Comparison of ENCODE assay signal across 8 cellular contexts in the genomic region with DNA sequence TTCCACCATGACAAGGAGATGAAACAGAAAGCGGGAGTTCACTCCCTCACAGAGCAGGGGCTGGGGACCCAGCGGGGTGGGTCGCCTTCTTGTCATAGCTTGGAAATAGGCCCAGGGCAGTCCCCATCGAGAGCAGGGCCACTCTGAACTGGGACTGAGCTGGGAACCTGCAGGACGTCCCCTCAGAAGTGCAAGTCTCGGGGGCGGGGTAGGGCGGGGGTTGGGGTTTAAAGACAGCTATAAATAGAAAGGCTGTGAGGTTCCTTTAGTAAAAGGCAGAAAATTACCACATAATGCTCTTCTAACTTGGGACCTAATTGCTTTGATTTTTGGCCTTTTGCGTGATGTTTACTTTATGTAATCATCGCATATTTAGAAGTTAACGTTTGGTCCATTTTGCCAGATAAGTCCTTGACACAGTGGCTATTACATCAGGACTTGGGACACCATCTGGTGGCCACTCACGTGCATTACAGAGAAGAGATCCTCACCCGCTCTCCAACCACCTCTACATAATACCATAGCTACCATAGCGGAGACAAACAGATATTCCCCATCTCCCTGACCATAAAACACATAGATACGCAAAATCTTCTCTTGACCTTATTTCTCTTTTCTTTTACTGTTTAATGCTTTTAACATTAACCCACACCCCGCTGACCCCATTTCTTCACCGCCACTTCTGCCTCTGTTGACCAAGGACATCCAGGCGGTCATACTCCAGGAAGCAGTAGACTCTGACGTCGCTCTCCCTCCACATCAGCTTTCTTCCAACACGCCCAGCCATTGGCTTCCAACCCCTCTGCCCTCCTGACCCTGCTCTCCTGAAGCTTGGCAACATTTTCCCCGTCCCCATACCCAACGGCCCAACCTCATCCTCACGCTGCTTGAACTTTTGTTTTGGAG. TPM values are rescaled to one million over a fixed set of nuclear protein-coding genes. Genes with fewer than 3 reads are reported as not detected.
DNase-seq lines count a peak whose midpoint lies in the region; ATAC-seq, FAIRE-seq and TF ChIP-seq lines count a peak whose summit lies in the region.

No MANE protein-coding gene starts in this region.

- peak overlapping the region; percentile 8 to 86 (median 74) for H3K27ac Mint-ChIP-seq in CD4-positive, CD25-positive, alpha-beta regulatory T cell
- H3K27ac Mint-ChIP-seq in memory B cell = peak overlapping the region; percentile 42

- H3K4me3 Mint-ChIP-seq in CD4-positive, CD25-positive, alpha-beta regulatory T cell = peak overlapping the region in 3 of 4 donors; percentile 15 to 41 (median 20)
- H3K4me3 Mint-ChIP-seq in memory B cell = no peak overlapping the region

- WGBS in GM23248 (ENCODE audit: low coverage in 1 of 2, low lambda C conversion rate in 2 of 2, missing lambda C conversion rate in 2 of 2), 2 experiments = 29 to 35% methylated on average over 23 to 24 of the region's 24 CpGs
- 46 to 49% methylated on average over 24 of the region's 24 CpGs for WGBS in testis, 2 donors

- POLR2A ChIA-PET in endothelial cell of umbilical vein (lab: Charles Lee) = no interaction called here

- intact Hi-C loops in endothelial cell of umbilical vein (cut with micrococcal nuclease) = loop anchor here (10.0 kb wide), 1 partner anchor 630 kb away; no protein-coding TSS in a partner anchor
- intact Hi-C loops in testis (cut with DNase I; ENCODE audit: low total_unique reads) = no loop called here

- H3K9me1 ChIP-seq in endothelial cell of umbilical vein (replicated peaks; ENCODE audit: control insufficient read depth, extremely low read depth, insufficient read depth, low read length) = no peaks in the 10 kb centered on the region

- CTCF ChIA-PET in endothelial cell of umbilical vein (lab: Charles Lee) = interaction anchor here (0.6 to 1.8 kb wide), 16 partner anchors 8 to 835 kb away, joined by 3 to 9 read pairs (median 4); a partner anchor contains a TSS

- DNase-seq in CD4-positive, CD25-positive, alpha-beta regulatory T cell = peak in 2 of 3 donors; percentile 40 to 64
- peak; percentile 85 for DNase-seq in GM23248
- peak; percentile 50 for DNase-seq in NCI-H460 (ENCODE audit: extremely low read depth, low read depth)
- peak; percentile 37 to 39 for DNase-seq in activated CD4-positive, alpha-beta T cell treated with anti-CD3 and anti-CD28 coated beads, Interleukin-2, amount 50 U/mL, for 4 hours
- DNase-seq in endothelial cell of umbilical vein (ENCODE audit: low read depth, low spot score) = peak; percentile 59
- DNase-seq in memory B cell (ENCODE audit: low spot score in 2 of 2) = peak in 1 of 2 donors; percentile 59
- peak; percentile 81 for DNase-seq in testis

- peaks cover 51% of the 10 kb centered on the region for H3K4me1 ChIP-seq in CD4-positive, CD25-positive, alpha-beta regulatory T cell (ENCODE audit: control insufficient read depth, insufficient read depth, low read length, poor library complexity, severe bottlenecking)
- H3K4me1 ChIP-seq in GM23248 (ENCODE audit: insufficient read depth) (no peaks in the 10 kb centered on the region), endothelial cell of umbilical vein (ENCODE audit: control insufficient read depth, extremely low read depth, insufficient read depth, low read length) (no peaks in the 10 kb centered on the region), testis (peaks cover 4% of the 10 kb centered on the region)

- H3K9me3 ChIP-seq in CD4-positive, CD25-positive, alpha-beta regulatory T cell (ENCODE audit: control insufficient read depth in 2 of 2, low read length in 2 of 2) = no peaks in the 10 kb centered on the region
- no peaks in the 10 kb centered on the region for H3K9me3 ChIP-seq in GM23248 (ENCODE audit: low read depth)
- H3K9me3 ChIP-seq in endothelial cell of umbilical vein (replicated peaks; ENCODE audit: control insufficient read depth, insufficient read depth, low read length) = no peaks in the 10 kb centered on the region
- H3K9me3 ChIP-seq in testis = no peaks in the 10 kb centered on the region

- BruUV-seq in endothelial cell of umbilical vein (replicated peaks; lab: Mats Ljungman, UMichigan) = no TSS peak

- H3K9me2 ChIP-seq in GM23248 (ENCODE audit: insufficient read depth) = no peaks in the 10 kb centered on the region

- no peak for ATAC-seq in CD4-positive, CD25-positive, alpha-beta regulatory T cell (ENCODE audit: low read depth in 2 of 2)
- ATAC-seq in memory B cell (ENCODE audit: low read depth) (peak; percentile 19), GM19452 (IDR thresholded peaks at IDR 0.05; ENCODE audit: unreplicated experiment) (no peak)

- H2AFZ ChIP-seq in GM23248 (peak overlapping the region; percentile 26; the same call in 1 of the 2 replicates), endothelial cell of umbilical vein (ENCODE audit: low read depth, low read length) (no peak overlapping the region)

- no peak overlapping the region for H3K27ac ChIP-seq in CD4-positive, CD25-positive, alpha-beta regulatory T cell (ENCODE audit: insufficient read depth, low read length, poor library complexity, severe bottlenecking)
- H3K27ac ChIP-seq in GM23248 (no peak overlapping the region), endothelial cell of umbilical vein (ENCODE audit: insufficient read depth, low read depth, low read length) (no peak overlapping the region), testis (no peak overlapping the region)

- H3K4me1 Mint-ChIP-seq in CD4-positive, CD25-positive, alpha-beta regulatory T cell = peaks cover 16 to 59% (median 49%) of the 10 kb centered on the region in 4 donors
- H3K4me1 Mint-ChIP-seq in memory B cell = peaks cover 42% of the 10 kb centered on the region

- H3K4me2 ChIP-seq in GM23248 (ENCODE audit: unreplicated experiment) (no peak overlapping the region), endothelial cell of umbilical vein (ENCODE audit: insufficient read depth, low read length) (no peak overlapping the region)

- peaks cover 0 to 3% (median 0%) of the 10 kb centered on the region in 7 donors for H3K9me3 Mint-ChIP-seq in CD4-positive, CD25-positive, alpha-beta regulatory T cell
- no peaks in the 10 kb centered on the region for H3K9me3 Mint-ChIP-seq in memory B cell

- H3K4me3 ChIP-seq in CD4-positive, CD25-positive, alpha-beta regulatory T cell (ENCODE audit: low read depth, low read length) = no peak overlapping the region
- H3K4me3 ChIP-seq in GM23248 (peak overlapping the region; percentile 0; the same call in 1 of the 2 replicates), endothelial cell of umbilical vein (replicated peaks in 1 of 3; ENCODE audit: insufficient read depth in 1 of 3, low read depth in 1 of 3, low read length in 3 of 3) (no peak overlapping the region), testis (no peak overlapping the region)

- H3K9ac ChIP-seq in GM23248 (no peak overlapping the region), endothelial cell of umbilical vein (replicated peaks; ENCODE audit: extremely low read depth, insufficient read depth, low read length) (no peak overlapping the region)

- no peaks in the 10 kb centered on the region for H3K27me3 ChIP-seq in CD4-positive, CD25-positive, alpha-beta regulatory T cell (ENCODE audit: control insufficient read depth, insufficient read depth, low read length)
- H3K27me3 ChIP-seq in GM23248 (replicated peaks; ENCODE audit: insufficient read depth) (no peaks in the 10 kb centered on the region; the same call in 1 of the 2 replicates), endothelial cell of umbilical vein (ENCODE audit: control insufficient read depth in 2 of 2, insufficient read depth in 2 of 2, low read length in 2 of 2) (no peaks in the 10 kb centered on the region), testis (no peaks in the 10 kb centered on the region)

- no peaks in the 10 kb centered on the region for H3K27me3 Mint-ChIP-seq in CD4-positive, CD25-positive, alpha-beta regulatory T cell
- no peaks in the 10 kb centered on the region for H3K27me3 Mint-ChIP-seq in memory B cell

- H3K36me3 Mint-ChIP-seq in CD4-positive, CD25-positive, alpha-beta regulatory T cell = peaks cover 40% of the 10 kb centered on the region
- H3K36me3 Mint-ChIP-seq in memory B cell = peaks cover 22% of the 10 kb centered on the region

- dilution Hi-C loops in endothelial cell of umbilical vein (cut with MboI; ENCODE audit: extremely low pct_ligation_motif_present, low sequenced_read_pairs) = no loop called here

- TF ChIP-seq CTCF in endothelial cell of umbilical vein (IDR thresholded peaks at IDR 0.05; ENCODE audit: extremely low read depth in 1 of 2, insufficient read depth in 1 of 2, low read depth in 1 of 2, low read length in 2 of 2) (peak; percentile 65 to 71), testis (IDR thresholded peaks at IDR 0.05) (peak; percentile 67 to 76 (median 72))

- H3F3A ChIP-seq in GM23248 (ENCODE audit: insufficient read depth) = no peaks in the 10 kb centered on the region

- TF ChIP-seq POLR2A in endothelial cell of umbilical vein (IDR thresholded peaks at IDR 0.05; ENCODE audit: low read depth, low read length) = no peak
- no peak for TF ChIP-seq POLR2A in testis (IDR thresholded peaks at IDR 0.05)

- peak; percentile 59 for FAIRE-seq in endothelial cell of umbilical vein (lab: Jason Lieb, UNC)

- peaks cover 70% of the 10 kb centered on the region for H3K36me3 ChIP-seq in CD4-positive, CD25-positive, alpha-beta regulatory T cell (ENCODE audit: control insufficient read depth, insufficient read depth, low read length)
- no peaks in the 10 kb centered on the region for H3K36me3 ChIP-seq in GM23248 (ENCODE audit: low read depth)
- no peaks in the 10 kb centered on the region for H3K36me3 ChIP-seq in endothelial cell of umbilical vein (ENCODE audit: control insufficient read depth in 2 of 2, extremely low read depth in 1 of 2, insufficient read depth in 2 of 2, low read length in 2 of 2)
- no peaks in the 10 kb centered on the region for H3K36me3 ChIP-seq in testis (ENCODE audit: low read depth, missing control alignments)

- in situ Hi-C loops in GM23248 (cut with MboI) = no loop called here

- no peaks in the 10 kb centered on the region for H3K79me2 ChIP-seq in GM23248 (ENCODE audit: insufficient read depth)
- no peaks in the 10 kb centered on the region for H3K79me2 ChIP-seq in endothelial cell of umbilical vein (ENCODE audit: control insufficient read depth, insufficient read depth, low read length)

- H4K20me1 ChIP-seq in GM23248 (ENCODE audit: insufficient read depth) (no peaks in the 10 kb centered on the region), endothelial cell of umbilical vein (replicated peaks; ENCODE audit: control insufficient read depth, extremely low read depth, insufficient read depth, low read length) (no peaks in the 10 kb centered on the region)

RNA-seq across cellular contexts. Expression of a gene that starts 27.5 kb away (rescaled TPM):
- total RNA-seq in CD4-positive, CD25-positive, alpha-beta regulatory T cell = 1.1 TPM
- not detected for polyA plus RNA-seq in CD4-positive, CD25-positive, alpha-beta regulatory T cell
- under 0.01 and 0.43 TPM in 2 replicates for total RNA-seq in GM23248 (2014; rRNA removed; shearing (Covaris generic))
- polyA plus RNA-seq in GM23248 (2016; fragmentation: Nextera tagmentation; extraction: Ambion mirVana) (0.46 and 0.63 TPM in 2 replicates), endothelial cell of umbilical vein (not detected in 2 replicates), testis (ENCODE audit: insufficient read depth, low read depth, low replicate concordance) (2.6 TPM)
- not detected in 2 replicates for total RNA-seq in NCI-H460 (2014; rRNA removed; shearing (Covaris generic))
- polyA plus RNA-seq in NCI-H460 (2014; cell fraction: nucleus; rRNA removed) = not detected in 2 replicates
- total RNA-seq in endothelial cell of umbilical vein (not detected in 2 replicates), testis (1 to 10 TPM; 1.3 to 2.5 TPM)
- polyA plus RNA-seq in endothelial cell of umbilical vein (2011; cell fraction: cytosol; rRNA removed) = not detected in 2 replicates
- polyA plus RNA-seq in endothelial cell of umbilical vein (2011; cell fraction: nucleus; rRNA removed) = not detected in 2 replicates
- polyA plus RNA-seq in endothelial cell of umbilical vein (2012) = not detected in 2 replicates
- polyA minus RNA-seq in endothelial cell of umbilical vein = not detected in 2 replicates
- not detected for polyA minus RNA-seq in endothelial cell of umbilical vein (2011; cell fraction: cytosol; rRNA and poly(A)+ RNA removed)
- polyA minus RNA-seq in endothelial cell of umbilical vein (2011; cell fraction: nucleus; rRNA and poly(A)+ RNA removed) = not detected in 2 replicates
